8 cellular contexts compared by ENCODE assay signal in the genomic region with DNA sequence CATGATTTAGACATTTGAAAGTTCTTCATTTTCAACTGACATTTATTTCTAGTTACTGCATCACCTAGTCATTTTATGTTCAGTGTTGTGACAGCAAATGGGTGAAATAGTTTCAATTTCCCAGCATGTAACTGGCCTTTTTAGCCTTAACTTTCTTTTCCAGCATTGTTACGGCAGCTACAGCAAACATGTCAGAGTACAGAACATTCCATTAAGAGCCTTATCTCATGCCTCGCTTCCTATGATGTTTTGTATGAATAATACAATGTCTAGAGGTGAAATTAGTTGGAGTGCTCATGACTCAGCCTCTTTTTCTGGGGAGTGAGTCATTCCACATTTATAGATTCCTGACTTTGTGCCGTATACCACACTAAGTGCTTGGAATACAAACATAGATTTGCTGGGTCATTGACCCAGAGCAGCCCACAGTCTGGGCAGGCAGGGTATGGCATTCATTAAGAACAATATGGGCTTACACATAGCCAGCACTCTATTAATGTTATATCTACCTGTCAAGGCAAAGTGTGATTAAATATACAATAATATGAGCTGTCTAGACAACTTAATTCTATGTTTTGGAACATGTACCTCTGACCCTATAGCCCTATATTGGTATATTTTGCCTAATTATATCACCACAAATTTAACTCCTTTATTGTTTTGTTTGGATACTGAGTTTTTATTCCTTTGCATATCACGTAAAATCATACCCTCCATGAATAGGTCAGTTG.
DNase-seq lines count a peak whose midpoint lies in the region; ATAC-seq and TF ChIP-seq lines count a peak whose summit lies in the region.

No MANE protein-coding gene starts in this region.

- peak; percentile 97 for ATAC-seq in left lung
- no peak for ATAC-seq in T-helper 17 cell

- H3K27ac ChIP-seq in 22Rv1 (peak overlapping the region; percentile 56), left lung (peak overlapping the region; percentile 64 to 73)

- intact Hi-C loops in left lung (cut with DNase I): no loop called here

- peak; percentile 94 for TF ChIP-seq EP300 in Ishikawa (IDR thresholded peaks at IDR 0.05; ENCODE audit: borderline replicate concordance)

- H3K4me3 Mint-ChIP-seq in T-helper 17 cell: no peak overlapping the region

- H3K9me3 ChIP-seq in left lung (peaks cover 0 to 10% of the 10 kb centered on the region in 2 donors), T-helper 17 cell (ENCODE audit: control insufficient read depth, low read length, poor library complexity, severe bottlenecking) (no peaks in the 10 kb centered on the region)

- DNase-seq in astrocyte of the cerebellum (ENCODE audit: low read depth): peak; percentile 98
- peak in 1 of 2 donors; percentile 38 for DNase-seq in left lung
- no peak for DNase-seq in stimulated activated CD4-positive, alpha-beta T cell treated with anti-CD3 and anti-CD28 coated beads, Interleukin-4, amount 100 ng/mL, for 4 hours
- no peak for DNase-seq in T-helper 17 cell
- DNase-seq in activated CD4-positive, CD25-positive, alpha-beta regulatory T cell (lab: John Stamatoyannopoulos, UW): no peak
- DNase-seq in GM20000 (ENCODE audit: low spot score): no peak

- H3K27ac Mint-ChIP-seq in T-helper 17 cell: no peak overlapping the region

- H3K36me3 ChIP-seq in left lung: no peaks in the 10 kb centered on the region

- H3K27me3 Mint-ChIP-seq in T-helper 17 cell: no peaks in the 10 kb centered on the region

- no peak for TF ChIP-seq CTCF in 22Rv1 (IDR thresholded peaks at IDR 0.05)
- TF ChIP-seq CTCF in astrocyte of the cerebellum (IDR thresholded peaks at IDR 0.05; ENCODE audit: low read depth, low read length, missing control alignments): no peak
- no peak for TF ChIP-seq CTCF in left lung (IDR thresholded peaks at IDR 0.05)
- TF ChIP-seq CTCF in GM20000 (IDR thresholded peaks at IDR 0.05; ENCODE audit: extremely low read depth, missing control alignments): no peak

- no peaks in the 10 kb centered on the region for H3K4me1 Mint-ChIP-seq in T-helper 17 cell

- peaks cover 9 to 13% of the 10 kb centered on the region in 2 donors for H3K4me1 ChIP-seq in left lung

- in situ Hi-C loops in astrocyte of the cerebellum (cut with HindIII; ENCODE audit: low sequenced_read_pairs): no loop called here

- H3K4me3 ChIP-seq in astrocyte of the cerebellum (ENCODE audit: low read depth, low read length) (no peak overlapping the region), left lung (no peak overlapping the region)

- TF ChIP-seq RAD21 in Ishikawa (IDR thresholded peaks at IDR 0.05; ENCODE audit: low read depth): no peak; the same call in 1 of the 2 replicates

- no peaks in the 10 kb centered on the region for H3K36me3 Mint-ChIP-seq in T-helper 17 cell (ENCODE audit: low read depth)

- no peaks in the 10 kb centered on the region for H3K27me3 ChIP-seq in left lung

TF ChIP-seq in Ishikawa, 13 proteins besides CTCF, POLR2A, EP300 and RAD21:
- peak; percentile 97 for TF ChIP-seq TCF12 (IDR thresholded peaks at IDR 0.05; ENCODE audit: low read depth)
- TF ChIP-seq, protein P1, sequence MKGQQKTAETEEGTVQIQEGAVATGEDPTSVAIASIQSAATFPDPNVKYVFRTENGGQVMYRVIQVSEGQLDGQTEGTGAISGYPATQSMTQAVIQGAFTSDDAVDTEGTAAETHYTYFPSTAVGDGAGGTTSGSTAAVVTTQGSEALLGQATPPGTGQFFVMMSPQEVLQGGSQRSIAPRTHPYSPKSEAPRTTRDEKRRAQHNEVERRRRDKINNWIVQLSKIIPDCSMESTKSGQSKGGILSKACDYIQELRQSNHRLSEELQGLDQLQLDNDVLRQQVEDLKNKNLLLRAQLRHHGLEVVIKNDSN (IDR thresholded peaks at IDR 0.05): no peak
- TF ChIP-seq, protein P2, sequence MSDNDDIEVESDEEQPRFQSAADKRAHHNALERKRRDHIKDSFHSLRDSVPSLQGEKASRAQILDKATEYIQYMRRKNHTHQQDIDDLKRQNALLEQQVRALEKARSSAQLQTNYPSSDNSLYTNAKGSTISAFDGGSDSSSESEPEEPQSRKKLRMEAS (IDR thresholded peaks at IDR 0.05): peak; percentile 40
- TF ChIP-seq EGR1 (IDR thresholded peaks at IDR 0.05): no peak
- TF ChIP-seq, protein P3, sequence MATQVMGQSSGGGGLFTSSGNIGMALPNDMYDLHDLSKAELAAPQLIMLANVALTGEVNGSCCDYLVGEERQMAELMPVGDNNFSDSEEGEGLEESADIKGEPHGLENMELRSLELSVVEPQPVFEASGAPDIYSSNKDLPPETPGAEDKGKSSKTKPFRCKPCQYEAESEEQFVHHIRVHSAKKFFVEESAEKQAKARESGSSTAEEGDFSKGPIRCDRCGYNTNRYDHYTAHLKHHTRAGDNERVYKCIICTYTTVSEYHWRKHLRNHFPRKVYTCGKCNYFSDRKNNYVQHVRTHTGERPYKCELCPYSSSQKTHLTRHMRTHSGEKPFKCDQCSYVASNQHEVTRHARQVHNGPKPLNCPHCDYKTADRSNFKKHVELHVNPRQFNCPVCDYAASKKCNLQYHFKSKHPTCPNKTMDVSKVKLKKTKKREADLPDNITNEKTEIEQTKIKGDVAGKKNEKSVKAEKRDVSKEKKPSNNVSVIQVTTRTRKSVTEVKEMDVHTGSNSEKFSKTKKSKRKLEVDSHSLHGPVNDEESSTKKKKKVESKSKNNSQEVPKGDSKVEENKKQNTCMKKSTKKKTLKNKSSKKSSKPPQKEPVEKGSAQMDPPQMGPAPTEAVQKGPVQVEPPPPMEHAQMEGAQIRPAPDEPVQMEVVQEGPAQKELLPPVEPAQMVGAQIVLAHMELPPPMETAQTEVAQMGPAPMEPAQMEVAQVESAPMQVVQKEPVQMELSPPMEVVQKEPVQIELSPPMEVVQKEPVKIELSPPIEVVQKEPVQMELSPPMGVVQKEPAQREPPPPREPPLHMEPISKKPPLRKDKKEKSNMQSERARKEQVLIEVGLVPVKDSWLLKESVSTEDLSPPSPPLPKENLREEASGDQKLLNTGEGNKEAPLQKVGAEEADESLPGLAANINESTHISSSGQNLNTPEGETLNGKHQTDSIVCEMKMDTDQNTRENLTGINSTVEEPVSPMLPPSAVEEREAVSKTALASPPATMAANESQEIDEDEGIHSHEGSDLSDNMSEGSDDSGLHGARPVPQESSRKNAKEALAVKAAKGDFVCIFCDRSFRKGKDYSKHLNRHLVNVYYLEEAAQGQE (IDR thresholded peaks at IDR 0.05; ENCODE audit: low read depth): no peak; the same call in 1 of the 2 replicates
- TF ChIP-seq NFIC (IDR thresholded peaks at IDR 0.05): peak; percentile 94
- TF ChIP-seq TAF1 (IDR thresholded peaks at IDR 0.05; ENCODE audit: low read depth): no peak
- 0 out of 2 replicates have a peak, but pooled peaks have one; percentile 14 for TF ChIP-seq CREB1 (IDR thresholded peaks at IDR 0.05; ENCODE audit: low read depth)
- peak; percentile 14; the same call in 1 of the 2 replicates for TF ChIP-seq YY1 (IDR thresholded peaks at IDR 0.05; ENCODE audit: low read depth)
- TF ChIP-seq TEAD4 (IDR thresholded peaks at IDR 0.05): peak; percentile 95
- peak; percentile 92 for TF ChIP-seq FOXM1 (IDR thresholded peaks at IDR 0.05; ENCODE audit: borderline replicate concordance, low read depth)
- no peak for TF ChIP-seq ZBTB7A (IDR thresholded peaks at IDR 0.05; ENCODE audit: low read depth)
- peak; percentile 75 for TF ChIP-seq CEBPB (IDR thresholded peaks at IDR 0.05)
